In the genomic region with DNA sequence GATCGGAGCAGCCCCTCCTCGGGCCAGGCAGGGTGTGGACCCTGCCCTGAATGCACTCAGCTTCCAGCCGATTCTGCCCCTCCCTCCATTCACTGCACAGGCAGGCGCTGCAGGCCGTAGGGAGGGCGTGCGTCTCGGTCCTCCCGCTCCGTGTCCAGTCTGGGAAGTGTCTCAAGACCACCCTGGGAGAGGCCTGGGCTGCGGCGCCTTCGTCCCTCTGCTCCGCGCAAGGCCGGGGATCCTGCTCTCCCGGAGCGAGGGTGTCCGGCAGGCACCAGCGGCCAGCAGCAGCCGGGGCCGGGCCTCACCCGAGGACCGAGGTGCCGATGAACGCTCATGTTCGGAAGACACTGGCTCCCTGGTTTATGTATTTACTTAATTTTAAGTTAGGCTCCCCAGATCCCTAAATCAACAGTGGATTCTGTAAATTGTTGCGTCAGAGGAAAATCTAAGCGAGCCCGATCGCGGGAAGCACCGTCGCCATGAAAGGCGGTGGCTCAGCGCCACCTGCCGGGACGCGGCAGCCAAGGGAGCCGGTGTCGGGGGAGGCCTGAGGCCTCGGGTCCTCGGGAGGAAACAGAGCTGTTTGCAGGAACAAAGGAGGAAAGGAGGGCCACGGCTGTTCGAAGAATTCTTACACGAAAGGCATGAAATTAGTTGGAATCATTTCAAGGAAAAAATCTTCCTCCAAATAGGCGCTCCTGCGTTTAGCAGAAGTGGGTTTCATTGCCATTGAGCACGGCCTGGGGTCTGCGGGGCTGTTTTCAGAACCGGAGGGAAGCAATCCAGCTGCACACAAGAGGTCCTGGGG, we compare ENCODE assay signal across 8 cellular contexts.
DNase-seq lines count a peak whose midpoint lies in the region; ATAC-seq, FAIRE-seq and TF ChIP-seq lines count a peak whose summit lies in the region.

No MANE protein-coding gene starts in this region.

- peak overlapping the region; percentile 82 for H2AFZ ChIP-seq in endothelial cell of umbilical vein (ENCODE audit: low read depth, low read length)

- dilution Hi-C loops in endothelial cell of umbilical vein (cut with MboI; ENCODE audit: extremely low pct_ligation_motif_present, low sequenced_read_pairs), result no loop called here

- no TSS peak for BruUV-seq in A673 (replicated peaks; lab: Mats Ljungman, UMichigan)
- BruUV-seq in endothelial cell of umbilical vein (replicated peaks; lab: Mats Ljungman, UMichigan), result no TSS peak

- H3K27me3 ChIP-seq in A673 (replicated peaks; ENCODE audit: insufficient read depth, low read depth, low read length, poor library complexity) (no peaks in the 10 kb centered on the region), endothelial cell of umbilical vein (ENCODE audit: control insufficient read depth in 2 of 2, insufficient read depth in 2 of 2, low read length in 2 of 2) (no peaks in the 10 kb centered on the region), upper lobe of right lung (no peaks in the 10 kb centered on the region)

- peak; percentile 59 for ATAC-seq in upper lobe of right lung

- no peaks in the 10 kb centered on the region for H3K9me1 ChIP-seq in endothelial cell of umbilical vein (replicated peaks; ENCODE audit: control insufficient read depth, extremely low read depth, insufficient read depth, low read length)

- in situ Hi-C loops in GM13977 (cut with MboI; ENCODE audit: low pct_unique_long_range_greater_than_20kb, low sequenced_read_pairs, unreplicated experiment), result no loop called here

- H3K36me3 ChIP-seq in A673 (ENCODE audit: insufficient read depth, low read length, poor library complexity, severe bottlenecking), result no peaks in the 10 kb centered on the region
- no peaks in the 10 kb centered on the region for H3K36me3 ChIP-seq in endothelial cell of umbilical vein (ENCODE audit: control insufficient read depth in 2 of 2, extremely low read depth in 1 of 2, insufficient read depth in 2 of 2, low read length in 2 of 2)
- H3K36me3 ChIP-seq in mesodermal cell (ENCODE audit: control insufficient read depth, insufficient read depth, low read length), result no peaks in the 10 kb centered on the region
- H3K36me3 ChIP-seq in upper lobe of right lung, result no peaks in the 10 kb centered on the region

- H3K4me3 ChIP-seq in A673 (ENCODE audit: low read depth, low read length, poor library complexity, severe bottlenecking) (peak overlapping the region; percentile 17), endothelial cell of umbilical vein (replicated peaks in 1 of 3; ENCODE audit: insufficient read depth in 1 of 3, low read depth in 1 of 3, low read length in 3 of 3) (peak overlapping the region in 2 of 3 experiments; percentile 3 to 46), mesodermal cell (ENCODE audit: extremely low read depth, insufficient read depth, low read length, poor library complexity, severe bottlenecking) (peak overlapping the region; percentile 35), upper lobe of right lung (peak overlapping the region; percentile 28)

- no peaks in the 10 kb centered on the region for H3K79me2 ChIP-seq in endothelial cell of umbilical vein (ENCODE audit: control insufficient read depth, insufficient read depth, low read length)

- CTCF ChIA-PET in A673 (lab: Charles Lee), result interaction anchor here (0.6 to 1.0 kb wide), 3 partner anchors 317 to 586 kb away, joined by 3 to 4 read pairs (median 3); no protein-coding TSS in a partner anchor
- CTCF ChIA-PET in endothelial cell of umbilical vein (lab: Charles Lee), result interaction anchor here (0.5 to 2.8 kb wide), 16 partner anchors 10 to 1308 kb away, joined by 3 to 28 read pairs (median 5); no protein-coding TSS in a partner anchor

- FAIRE-seq in endothelial cell of umbilical vein (lab: Jason Lieb, UNC), result peak; percentile 68

- H3K4me1 ChIP-seq in A673 (ENCODE audit: insufficient read depth, low read length, poor library complexity, severe bottlenecking) (peaks cover 31% of the 10 kb centered on the region), endothelial cell of umbilical vein (ENCODE audit: control insufficient read depth, extremely low read depth, insufficient read depth, low read length) (peaks cover 5% of the 10 kb centered on the region), mesodermal cell (ENCODE audit: control insufficient read depth, insufficient read depth, low read length, poor library complexity, severe bottlenecking) (no peaks in the 10 kb centered on the region), upper lobe of right lung (peaks cover 5% of the 10 kb centered on the region)

- DNase-seq in A673 (ENCODE audit: low spot score) (peak; percentile 89), GM13977 (ENCODE audit: low spot score) (peak; percentile 76), NOMO-1 treated with dmso at 0.1 percent for 144 hours (lab: John Stamatoyannopoulos, UW; ENCODE audit: unreplicated experiment) (peak; percentile 43), endothelial cell of umbilical vein (ENCODE audit: low read depth, low spot score) (peak; percentile 76), upper lobe of right lung (no peak)
- no peak for DNase-seq in activated effector memory CD4-positive, alpha-beta T cell treated with Interleukin-2 at 50 U/mL for 16 hours
- no peak for DNase-seq in stimulated activated CD4-positive, alpha-beta T cell treated with anti-CD3 and anti-CD28 coated beads, Interleukin-4, amount 100 ng/mL, for 1 hour

- peak overlapping the region; percentile 73 for H3K27ac ChIP-seq in A673 (ENCODE audit: low read depth, low read length, poor library complexity, severe bottlenecking)
- H3K27ac ChIP-seq in endothelial cell of umbilical vein (ENCODE audit: insufficient read depth, low read depth, low read length), result no peak overlapping the region
- H3K27ac ChIP-seq in mesodermal cell (ENCODE audit: low read depth, low read length, severe bottlenecking), result no peak overlapping the region
- no peak overlapping the region for H3K27ac ChIP-seq in upper lobe of right lung

- peak overlapping the region; percentile 29 for H3K9ac ChIP-seq in endothelial cell of umbilical vein (replicated peaks; ENCODE audit: extremely low read depth, insufficient read depth, low read length)

- H3K9me3 ChIP-seq in A673 (ENCODE audit: low read depth, low read length, poor library complexity, severe bottlenecking) (no peaks in the 10 kb centered on the region), endothelial cell of umbilical vein (replicated peaks; ENCODE audit: control insufficient read depth, insufficient read depth, low read length) (no peaks in the 10 kb centered on the region), mesodermal cell (ENCODE audit: control insufficient read depth, low read length) (no peaks in the 10 kb centered on the region), upper lobe of right lung (no peaks in the 10 kb centered on the region)

- peak overlapping the region; percentile 72 for H3K4me2 ChIP-seq in endothelial cell of umbilical vein (ENCODE audit: insufficient read depth, low read length)

- POLR2A ChIA-PET in A673 (lab: Charles Lee; ENCODE audit: low non-redundant PET), result no interaction called here
- POLR2A ChIA-PET in endothelial cell of umbilical vein (lab: Charles Lee), result no interaction called here

- TF ChIP-seq CTCF in A673 (conservative IDR thresholded peaks at IDR 0.05; ENCODE audit: low read depth, low read length), result peak; percentile 98
- peak; percentile 62 for TF ChIP-seq CTCF in GM13977 (IDR thresholded peaks at IDR 0.05; ENCODE audit: extremely low read depth, insufficient read depth, missing control alignments)
- TF ChIP-seq CTCF in endothelial cell of umbilical vein (IDR thresholded peaks at IDR 0.05; ENCODE audit: extremely low read depth in 1 of 2, insufficient read depth in 1 of 2, low read depth in 1 of 2, low read length in 2 of 2), result peak; percentile 88 to 91
- peak; percentile 78 for TF ChIP-seq CTCF in upper lobe of right lung (IDR thresholded peaks at IDR 0.05)

- TF ChIP-seq POLR2A in endothelial cell of umbilical vein (IDR thresholded peaks at IDR 0.05; ENCODE audit: low read depth, low read length), result no peak

- WGBS in mesodermal cell (ENCODE audit: insufficient coverage in 2 of 2), 2 experiments, result 8 to 9% methylated on average over 40 to 43 of the region's 51 CpGs

- intact Hi-C loops in A673 (cut with micrococcal nuclease; ENCODE audit: unreplicated experiment) (loop anchor here (5.0 kb wide), 2 partner anchors 585 to 760 kb away; no protein-coding TSS in a partner anchor), endothelial cell of umbilical vein (cut with micrococcal nuclease) (loop anchor here (2.0 kb wide), 2 partner anchors 36 to 92 kb away; no protein-coding TSS in a partner anchor), upper lobe of right lung (cut with DNase I) (no loop called here)

- H4K20me1 ChIP-seq in endothelial cell of umbilical vein (replicated peaks; ENCODE audit: control insufficient read depth, extremely low read depth, insufficient read depth, low read length), result no peaks in the 10 kb centered on the region

TF ChIP-seq in endothelial cell of umbilical vein, 7 proteins besides CTCF, POLR2A, EP300 and RAD21:
- TF ChIP-seq MYC (IDR thresholded peaks at IDR 0.05; ENCODE audit: low read depth, low read length), result no peak
- TF ChIP-seq GATA2 (IDR thresholded peaks at IDR 0.05; ENCODE audit: insufficient read depth, insufficient read length, low read depth, low read length), result no peak
- TF ChIP-seq EZH2 (IDR thresholded peaks at IDR 0.05; ENCODE audit: borderline replicate concordance, low read depth, low read length, severe bottlenecking), result no peak
- no peak for TF ChIP-seq FOS (IDR thresholded peaks at IDR 0.05; ENCODE audit: borderline replicate concordance, insufficient read depth, low read length)
- TF ChIP-seq, protein P1, sequence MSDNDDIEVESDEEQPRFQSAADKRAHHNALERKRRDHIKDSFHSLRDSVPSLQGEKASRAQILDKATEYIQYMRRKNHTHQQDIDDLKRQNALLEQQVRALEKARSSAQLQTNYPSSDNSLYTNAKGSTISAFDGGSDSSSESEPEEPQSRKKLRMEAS (IDR thresholded peaks at IDR 0.05; ENCODE audit: insufficient read depth, insufficient read length), result no peak
- TF ChIP-seq JUN (IDR thresholded peaks at IDR 0.05; ENCODE audit: borderline replicate concordance, insufficient read depth, insufficient read length, low read depth), result no peak
- no peak for TF ChIP-seq POLR2AphosphoS5 (IDR thresholded peaks at IDR 0.05; ENCODE audit: insufficient read depth, low read depth, low read length)

Comparison
In these comparisons a context has a peak if more than half of its experiments do, and no peak if none do; other contexts are left out.
1. DNase-seq: peak in A673 (single experiment), GM13977 (single experiment), NOMO-1 treated with dmso at 0.1 percent for 144 hours (single experiment) and endothelial cell of umbilical vein (single experiment); none in upper lobe of right lung (single experiment), activated effector memory CD4-positive, alpha-beta T cell treated with Interleukin-2 at 50 U/mL for 16 hours (single experiment) and stimulated activated CD4-positive, alpha-beta T cell treated with anti-CD3 and anti-CD28 coated beads, Interleukin-4, amount 100 ng/mL, for 1 hour (single experiment).
2. Peak in every context shown above with its lines, with median percentiles within 50 percentile points of each other: H3K4me3 ChIP-seq and CTCF ChIP-seq.